In the genomic region with DNA sequence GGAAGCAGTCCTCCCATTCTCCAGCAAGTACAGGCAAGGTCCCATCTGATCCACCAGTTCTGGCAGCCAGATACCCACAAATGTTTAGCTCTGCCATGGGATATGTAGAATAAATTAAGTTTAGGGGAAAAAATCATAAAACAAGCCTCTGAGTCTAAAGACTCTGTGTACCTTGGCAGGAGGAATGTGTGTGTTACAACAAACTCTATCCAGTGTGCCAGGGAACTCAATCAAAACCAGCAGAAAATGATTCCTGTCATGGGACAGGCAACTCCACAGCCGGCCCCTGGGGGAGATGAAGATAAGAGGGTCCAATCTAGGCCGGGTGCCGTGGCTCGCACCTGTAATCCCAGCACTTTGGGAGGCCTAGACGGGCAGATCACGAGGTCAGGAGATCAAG, we compare ENCODE assay signal across 11 cellular contexts.
"Had no signal": no experiment of that assay in that cellular context is flagged by ENCODE, and none has a peak within 500 bp of the region (broad histone marks: within the 10 kb centered on the region; RNA-seq: fewer than 3 reads in every experiment).

No MANE protein-coding gene starts in this region.

- H3K4me3 Mint-ChIP-seq: activated B cell treated with CpG ODN at 0.5 μM for 24 hours; activated CD4-positive, alpha-beta T cell treated with anti-CD3 and anti-CD28 coated beads, Interleukin-2, amount 10 ng/mL, durations not matched to agents 7 days and 5 days; activated naive CD4-positive, alpha-beta T cell treated with anti-CD3 and anti-CD28 coated beads, Interleukin-2, amount 50 U/mL, for 24 hours; stimulated activated naive CD8-positive, alpha-beta T cell treated with anti-CD3 and anti-CD28 coated beads, Interleukin-15, Interleukin-2, amounts not matched to agents 100 ng/mL and 50 ng/mL, for 24 hours; T-helper 1 cell treated with Interleukin-12 subunit alpha and Interleukin-12 subunit beta and Interleukin-4 antibody, amounts not matched to agents 30 μg/mL and 1 μg/mL, for 36 hours had no signal

- H3K27ac Mint-ChIP-seq: activated B cell treated with CpG ODN at 0.5 μM for 24 hours; activated CD4-positive, alpha-beta T cell treated with anti-CD3 and anti-CD28 coated beads, Interleukin-2, amount 10 ng/mL, durations not matched to agents 7 days and 5 days; activated naive CD4-positive, alpha-beta T cell treated with anti-CD3 and anti-CD28 coated beads, Interleukin-2, amount 50 U/mL, for 24 hours; stimulated activated naive CD8-positive, alpha-beta T cell treated with anti-CD3 and anti-CD28 coated beads, Interleukin-15, Interleukin-2, amounts not matched to agents 100 ng/mL and 50 ng/mL, for 24 hours; T-helper 1 cell treated with Interleukin-12 subunit alpha and Interleukin-12 subunit beta and Interleukin-4 antibody, amounts not matched to agents 30 μg/mL and 1 μg/mL, for 36 hours had no signal

- ATAC-seq: gastroesophageal sphincter, SK-N-SH treated with all-trans-retinoic acid at 6 μM for 48 hours had no signal

- H3K4me1 ChIP-seq: breast epithelium had no signal

- H3K9me3 ChIP-seq: breast epithelium, gastroesophageal sphincter, uterus had no signal

- H3K36me3 Mint-ChIP-seq: activated naive CD4-positive, alpha-beta T cell treated with anti-CD3 and anti-CD28 coated beads, Interleukin-2, amount 50 U/mL, for 24 hours had no signal

- DNase-seq: activated B cell treated with CpG ODN at 0.5 μM for 24 hours; activated CD4-positive, alpha-beta T cell treated with anti-CD3 and anti-CD28 coated beads, Interleukin-2, amount 10 ng/mL, durations not matched to agents 7 days and 5 days; kidney; stimulated activated CD4-positive, alpha-beta T cell treated with anti-CD3 and anti-CD28 coated beads, Interleukin-2, amount 100 ng/mL, for 48 hours; uterus had no signal

- H3K4me3 ChIP-seq: breast epithelium, gastroesophageal sphincter, uterus had no signal

- H3K36me3 ChIP-seq: breast epithelium, gastroesophageal sphincter, uterus had no signal

- H3K27ac ChIP-seq: breast epithelium, gastroesophageal sphincter, uterus had no signal

- H3K27me3 ChIP-seq: breast epithelium, gastroesophageal sphincter, uterus had no signal

- H3K27me3 Mint-ChIP-seq: activated B cell treated with CpG ODN at 0.5 μM for 24 hours; activated CD4-positive, alpha-beta T cell treated with anti-CD3 and anti-CD28 coated beads, Interleukin-2, amount 10 ng/mL, durations not matched to agents 7 days and 5 days; stimulated activated naive CD8-positive, alpha-beta T cell treated with anti-CD3 and anti-CD28 coated beads, Interleukin-15, Interleukin-2, amounts not matched to agents 100 ng/mL and 50 ng/mL, for 24 hours had no signal

- H3K9me3 Mint-ChIP-seq: activated B cell treated with CpG ODN at 0.5 μM for 24 hours; activated CD4-positive, alpha-beta T cell treated with anti-CD3 and anti-CD28 coated beads, Interleukin-2, amount 10 ng/mL, durations not matched to agents 7 days and 5 days; activated naive CD4-positive, alpha-beta T cell treated with anti-CD3 and anti-CD28 coated beads, Interleukin-2, amount 50 U/mL, for 24 hours; stimulated activated naive CD8-positive, alpha-beta T cell treated with anti-CD3 and anti-CD28 coated beads, Interleukin-15, Interleukin-2, amounts not matched to agents 100 ng/mL and 50 ng/mL, for 24 hours; T-helper 1 cell treated with Interleukin-12 subunit alpha and Interleukin-12 subunit beta and Interleukin-4 antibody, amounts not matched to agents 30 μg/mL and 1 μg/mL, for 36 hours had no signal

- H3K4me1 Mint-ChIP-seq: activated B cell treated with CpG ODN at 0.5 μM for 24 hours; activated CD4-positive, alpha-beta T cell treated with anti-CD3 and anti-CD28 coated beads, Interleukin-2, amount 10 ng/mL, durations not matched to agents 7 days and 5 days; activated naive CD4-positive, alpha-beta T cell treated with anti-CD3 and anti-CD28 coated beads, Interleukin-2, amount 50 U/mL, for 24 hours had no signal
